ENCODE assay signal across 26 cellular contexts in the genomic region with DNA sequence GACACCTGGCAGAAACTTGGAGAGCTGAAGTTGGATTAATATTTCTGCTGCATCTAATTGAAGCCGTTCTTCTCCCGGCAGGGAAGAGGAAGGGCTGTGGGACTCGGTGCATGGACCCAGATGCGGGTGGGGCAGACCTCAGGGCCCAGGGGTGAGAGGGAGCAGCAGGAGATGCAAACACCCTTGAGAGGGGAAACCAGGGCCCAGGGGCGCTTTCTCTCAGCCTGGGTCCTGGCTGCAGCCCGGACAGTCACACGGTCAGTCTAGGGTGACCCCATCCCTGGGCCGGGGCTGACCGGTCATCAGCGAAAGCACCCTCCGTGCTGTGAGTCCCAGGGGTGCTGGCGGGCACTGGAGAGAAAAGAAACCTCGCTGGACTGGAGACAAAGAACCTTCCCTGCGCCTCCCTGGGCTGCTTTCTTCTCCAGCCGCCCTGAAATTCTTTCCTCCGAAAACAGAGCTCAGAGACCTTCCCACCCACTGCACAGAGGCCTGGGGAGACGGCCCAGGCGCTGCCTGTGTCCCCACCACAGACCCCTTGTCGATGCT.
"Had no signal": no experiment of that assay in that cellular context is flagged by ENCODE, and none has a peak within 500 bp of the region (broad histone marks: within the 10 kb centered on the region; RNA-seq: fewer than 3 reads in every experiment).

No MANE protein-coding gene starts in this region.

- H3K27ac Mint-ChIP-seq: activated CD8-positive, alpha-beta T cell treated with anti-CD3 and anti-CD28 coated beads, Interleukin-2, amount 10 ng/mL, durations not matched to agents 7 days and 5 days; activated naive CD4-positive, alpha-beta T cell treated with anti-CD3 and anti-CD28 coated beads, Interleukin-2, amount 50 U/mL, for 24 hours; activated T-cell treated with anti-CD3 and anti-CD28 coated beads, Interleukin-2, amount 50 U/mL, for 72 hours; activated T-helper 2 cell treated with anti-CD3 and anti-CD28 coated beads, Interferon-gamma antibody, Interleukin-2, Interleukin-4, amounts not matched to agents 10 μg/mL and 5 μg/mL and 100 μg/mL, durations not matched to agents 14 hours and 24 hours and 36 hours; T-helper 1 cell treated with Interleukin-12 subunit alpha and Interleukin-12 subunit beta and Interleukin-4 antibody, amounts not matched to agents 30 μg/mL and 1 μg/mL, for 36 hours had no signal

- H3K9me3 ChIP-seq: MG63, SJCRH30, SK-N-SH had no signal

- H3K4me1 Mint-ChIP-seq: activated naive CD4-positive, alpha-beta T cell treated with anti-CD3 and anti-CD28 coated beads, Interleukin-2, amount 50 U/mL, for 24 hours had no signal

- H3K4me1 ChIP-seq: breast epithelium, SJCRH30 had no signal

- H3K4me3 Mint-ChIP-seq: activated CD8-positive, alpha-beta T cell treated with anti-CD3 and anti-CD28 coated beads, Interleukin-2, amount 10 ng/mL, durations not matched to agents 7 days and 5 days; activated naive CD4-positive, alpha-beta T cell treated with anti-CD3 and anti-CD28 coated beads, Interleukin-2, amount 50 U/mL, for 24 hours; activated T-cell treated with anti-CD3 and anti-CD28 coated beads, Interleukin-2, amount 50 U/mL, for 72 hours; T-helper 1 cell treated with Interleukin-12 subunit alpha and Interleukin-12 subunit beta and Interleukin-4 antibody, amounts not matched to agents 30 μg/mL and 1 μg/mL, for 36 hours had no signal

- H3K27ac ChIP-seq: breast epithelium, SJCRH30 had no signal

- H3K4me3 ChIP-seq: breast epithelium, MG63, SJCRH30 had no signal

- H3K9me3 Mint-ChIP-seq: activated naive CD4-positive, alpha-beta T cell treated with anti-CD3 and anti-CD28 coated beads, Interleukin-2, amount 50 U/mL, for 24 hours; activated T-cell treated with anti-CD3 and anti-CD28 coated beads, Interleukin-2, amount 50 U/mL, for 72 hours; activated T-helper 2 cell treated with anti-CD3 and anti-CD28 coated beads, Interferon-gamma antibody, Interleukin-2, Interleukin-4, amounts not matched to agents 10 μg/mL and 5 μg/mL and 100 μg/mL, durations not matched to agents 14 hours and 24 hours and 36 hours; T-helper 1 cell treated with Interleukin-12 subunit alpha and Interleukin-12 subunit beta and Interleukin-4 antibody, amounts not matched to agents 30 μg/mL and 1 μg/mL, for 36 hours had no signal

- H3K36me3 ChIP-seq: breast epithelium, MG63, SJCRH30 had no signal

- ATAC-seq: activated CD8-positive, alpha-beta T cell treated with anti-CD3 and anti-CD28 coated beads, Interleukin-2, amount 10 ng/mL, durations not matched to agents 7 days and 5 days; activated T-cell treated with anti-CD3 and anti-CD28 coated beads, Interleukin-2, amount 50 U/mL, for 72 hours had no signal

- H3K4me2 ChIP-seq: SK-N-SH had no signal

- DNase-seq: activated CD4-positive, alpha-beta T cell treated with anti-CD3 and anti-CD28 coated beads for 48 hours; activated CD4-positive, alpha-beta T cell treated with anti-CD3 and anti-CD28 coated beads, Interleukin-2, amount 50 U/mL, for 4 hours; activated CD4-positive, CD25-positive, alpha-beta regulatory T cell treated with anti-CD3 and anti-CD28 coated beads, Interleukin-2, amount 50 U/mL, for 72 hours; activated CD8-positive, alpha-beta T cell treated with anti-CD3 and anti-CD28 coated beads, Interleukin-2, amount 10 ng/mL, durations not matched to agents 7 days and 5 days; activated gamma-delta T cell treated with Interleukin-2 at 50 U/mL for 16 hours; activated T-cell treated with anti-CD3 and anti-CD28 coated beads, Interleukin-2, amount 50 U/mL, for 72 hours; caudate nucleus; MV-4-11; NCI-H1092 treated with DMSO at 0.1 percent for 48 hours; NCI-H1417 treated with DMSO at 0.1 percent for 48 hours; NCI-H1694; NCI-H2029 treated with DMSO at 0.1 percent for 48 hours; NCI-H345; NCI-H510A; NCI-H526 treated with DMSO at 0.1 percent for 48 hours; NCI-H82; Right ventricle myocardium superior; RPMI8226; SK-N-SH; SW 1271 had no signal

- H3K27me3 Mint-ChIP-seq: activated naive CD4-positive, alpha-beta T cell treated with anti-CD3 and anti-CD28 coated beads, Interleukin-2, amount 50 U/mL, for 24 hours had no signal
